ENCODE assay signal across 14 cellular contexts in the genomic region with DNA sequence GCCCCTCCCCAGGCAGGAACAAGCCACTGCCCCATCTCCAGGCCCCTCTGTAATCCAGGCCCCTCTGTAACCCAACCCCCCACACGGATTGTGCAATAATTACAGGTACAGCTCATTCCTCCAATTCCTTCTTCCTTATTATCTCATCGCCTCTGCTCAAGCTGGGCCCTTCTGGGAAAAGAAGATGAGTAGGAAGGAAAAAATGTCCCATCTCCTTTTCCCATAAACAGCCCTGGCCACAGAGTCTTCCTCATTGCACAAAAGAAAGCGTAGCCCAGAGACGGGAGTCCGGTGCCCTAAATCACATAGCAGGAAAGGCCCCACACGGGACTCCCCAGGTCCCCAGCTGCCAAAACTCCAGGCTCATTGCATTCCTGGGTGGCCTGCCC. TPM values are rescaled to one million over a fixed set of nuclear protein-coding genes. Genes with fewer than 3 reads are reported as not detected.
DNase-seq lines count a peak whose midpoint lies in the region; ATAC-seq, FAIRE-seq and TF ChIP-seq lines count a peak whose summit lies in the region.
"Had no signal": no experiment of that assay in that cellular context is flagged by ENCODE, and none has a peak within 500 bp of the region (broad histone marks: within the 10 kb centered on the region; RNA-seq: fewer than 3 reads in every experiment).

No MANE protein-coding gene starts in this region.

- no peaks in the 10 kb centered on the region for H3K79me2 ChIP-seq in H1 (ENCODE audit: control insufficient read depth in 1 of 2, insufficient read depth in 2 of 2, low read length in 2 of 2)

- peaks cover 8% of the 10 kb centered on the region for H3K4me1 Mint-ChIP-seq in mesothelial cell of epicardium
- H3K4me1 Mint-ChIP-seq in activated CD4-positive, alpha-beta T cell treated with anti-CD3 and anti-CD28 coated beads, Interleukin-2, amount 10 ng/mL, durations not matched to agents 7 days and 5 days = peaks cover 21% of the 10 kb centered on the region

- no peak overlapping the region for H4K5ac ChIP-seq in H1 (ENCODE audit: insufficient read length, low read depth, low read length)

- no peaks in the 10 kb centered on the region for H3K27me3 Mint-ChIP-seq in mesothelial cell of epicardium (ENCODE audit: low read depth)
- no peaks in the 10 kb centered on the region for H3K27me3 Mint-ChIP-seq in activated CD4-positive, alpha-beta T cell treated with anti-CD3 and anti-CD28 coated beads, Interleukin-2, amount 10 ng/mL, durations not matched to agents 7 days and 5 days
- H3K27me3 Mint-ChIP-seq: CD4-positive, alpha-beta memory T cell had no signal

- H2BK120ac ChIP-seq in H1 (replicated peaks; ENCODE audit: low read depth, low read length) = no peak overlapping the region

- no peaks in the 10 kb centered on the region for H3K79me1 ChIP-seq in H1 (ENCODE audit: low read depth, low read length)

- H3K4me3 ChIP-seq in AG10803 (ENCODE audit: low read length) = no peak overlapping the region
- H3K4me3 ChIP-seq in H1 (ENCODE audit: extremely low read depth in 1 of 4, insufficient read depth in 2 of 4, low read depth in 3 of 4, low read length in 4 of 4) = no peak overlapping the region
- H3K4me3 ChIP-seq: dorsolateral prefrontal cortex, lung, stomach had no signal

- H3K23me2 ChIP-seq in H1 (ENCODE audit: low read depth, low read length) = no peaks in the 10 kb centered on the region; the same call in 1 of the 2 replicates

- peaks cover 3 to 9% (median 8%) of the 10 kb centered on the region in 4 experiments for H3K4me1 ChIP-seq in H1 (replicated peaks in 1 of 4; ENCODE audit: control insufficient read depth in 3 of 4, insufficient read depth in 4 of 4, low read length in 3 of 4)

- H2BK15ac ChIP-seq in H1 (ENCODE audit: low read length) = peak overlapping the region; percentile 16; the same call in 1 of the 2 replicates

- TF ChIP-seq RAD21 in H1 (IDR thresholded peaks at IDR 0.05 in 1 of 2, conservative IDR thresholded peaks at IDR 0.05 in 1 of 2; ENCODE audit: low read depth in 2 of 2, low read length in 2 of 2) = no peak

- FAIRE-seq in H1 (lab: Jason Lieb, UNC) = no peak

- H3K56ac ChIP-seq in H1 (replicated peaks; ENCODE audit: insufficient read length, low read depth, low read length) = no peak overlapping the region

- no peak overlapping the region for H3K27ac ChIP-seq in H1 (ENCODE audit: low read depth, low read length)
- H3K27ac ChIP-seq: dorsolateral prefrontal cortex had no signal

- H3K9me3 Mint-ChIP-seq in mesothelial cell of epicardium = no peaks in the 10 kb centered on the region
- no peaks in the 10 kb centered on the region for H3K9me3 Mint-ChIP-seq in activated CD4-positive, alpha-beta T cell treated with anti-CD3 and anti-CD28 coated beads, Interleukin-2, amount 10 ng/mL, durations not matched to agents 7 days and 5 days

- H2BK20ac ChIP-seq in H1 (ENCODE audit: low read length) = peak overlapping the region; percentile 32; the same call in 1 of the 2 replicates

- H2BK5ac ChIP-seq in H1 (ENCODE audit: low read depth, low read length) = peak overlapping the region; percentile 68; the same call in 1 of the 2 replicates

- H3K27ac Mint-ChIP-seq in mesothelial cell of epicardium = peak overlapping the region; percentile 80
- no peak overlapping the region for H3K27ac Mint-ChIP-seq in activated CD4-positive, alpha-beta T cell treated with anti-CD3 and anti-CD28 coated beads, Interleukin-2, amount 10 ng/mL, durations not matched to agents 7 days and 5 days
- H3K27ac Mint-ChIP-seq: CD4-positive, alpha-beta memory T cell had no signal

- no peaks in the 10 kb centered on the region for H3K9me3 ChIP-seq in H1 (ENCODE audit: insufficient read depth in 2 of 2, low read depth in 1 of 2, low read length in 1 of 2)
- H3K9me3 ChIP-seq: stomach had no signal

- H2AFZ ChIP-seq in H1 (ENCODE audit: low read length) = no peak overlapping the region

- DNase-seq in AG10803 (ENCODE audit: low read depth) (peak; percentile 90), NCI-H226 (peak; percentile 87), H1 (ENCODE audit: low read depth in 1 of 2, low spot score in 2 of 2) (no peak), mesothelial cell of epicardium (ENCODE audit: low spot score in 2 of 2, unreplicated experiment in 2 of 2) (no peak), ecto neural progenitor cell (ENCODE audit: low spot score) (no peak)
- no peak for DNase-seq in activated CD4-positive, alpha-beta T cell treated with anti-CD3 and anti-CD28 coated beads, Interleukin-2, amount 10 ng/mL, durations not matched to agents 7 days and 5 days
- DNase-seq: CD4-positive, alpha-beta memory T cell; dorsolateral prefrontal cortex; Karpas-422; NCI-H510A; stomach had no signal

- H4K8ac ChIP-seq in H1 (ENCODE audit: extremely low read depth, insufficient read depth, low read length) = no peak overlapping the region

- H3K27me3 ChIP-seq in H1 (replicated peaks in 1 of 4; ENCODE audit: control insufficient read depth in 3 of 4, extremely low read depth in 1 of 4, insufficient read depth in 3 of 4, low read length in 3 of 4) = no peaks in the 10 kb centered on the region
- H3K27me3 ChIP-seq: dorsolateral prefrontal cortex had no signal

- H2BK12ac ChIP-seq in H1 (ENCODE audit: low read depth, low read length) = no peak overlapping the region

- TF ChIP-seq EP300 in H1 (IDR thresholded peaks at IDR 0.05; ENCODE audit: borderline replicate concordance in 1 of 2, low read depth in 2 of 2, low read length in 2 of 2) = no peak

- H3K36me3 ChIP-seq in H1 (ENCODE audit: control insufficient read depth in 2 of 4, insufficient read depth in 4 of 4, low read length in 3 of 4) = no peaks in the 10 kb centered on the region
- H3K36me3 ChIP-seq: stomach had no signal

- peak overlapping the region; percentile 95 for H4K91ac ChIP-seq in H1 (replicated peaks; ENCODE audit: insufficient read length, low read length)

- no peaks in the 10 kb centered on the region for H3K36me3 Mint-ChIP-seq in mesothelial cell of epicardium
- no peaks in the 10 kb centered on the region for H3K36me3 Mint-ChIP-seq in activated CD4-positive, alpha-beta T cell treated with anti-CD3 and anti-CD28 coated beads, Interleukin-2, amount 10 ng/mL, durations not matched to agents 7 days and 5 days (ENCODE audit: low read depth)
- H3K36me3 Mint-ChIP-seq: CD4-positive, alpha-beta memory T cell had no signal

- H3K4ac ChIP-seq in H1 (replicated peaks; ENCODE audit: insufficient read length, low read depth, low read length) = no peak overlapping the region

- no peaks in the 10 kb centered on the region for H4K20me1 ChIP-seq in H1 (replicated peaks in 1 of 2; ENCODE audit: control insufficient read depth in 1 of 2, insufficient read depth in 2 of 2, low read length in 2 of 2)

- no peak overlapping the region; the same call in 1 of the 2 replicates for H3K18ac ChIP-seq in H1 (ENCODE audit: extremely low read depth, low read length)

- no peak overlapping the region for H3K9ac ChIP-seq in H1 (replicated peaks in 1 of 4; ENCODE audit: extremely low read depth in 1 of 4, low read depth in 3 of 4, low read length in 3 of 4)

- no peak overlapping the region for H2AK5ac ChIP-seq in H1 (ENCODE audit: low read depth, low read length)

- CTCF ChIA-PET in H1 (lab: Charles Lee; ENCODE audit: partially characterized antibody) = interaction anchor here (0.6 to 7.2 kb wide), 10 partner anchors 8 to 391 kb away, joined by 3 to 52 read pairs (median 4); a partner anchor contains a TSS
- CTCF ChIA-PET in activated CD4-positive, alpha-beta T cell treated with anti-CD3 and anti-CD28 coated beads, Interleukin-2, amount 10 ng/mL, durations not matched to agents 7 days and 5 days (lab: Charles Lee) = interaction anchor here (0.9 to 3.6 kb wide), 3 partner anchors 9 to 12 kb away, joined by 3 to 17 read pairs (median 7); a partner anchor contains a TSS

- no peak overlapping the region for H3K4me3 Mint-ChIP-seq in mesothelial cell of epicardium
- H3K4me3 Mint-ChIP-seq in activated CD4-positive, alpha-beta T cell treated with anti-CD3 and anti-CD28 coated beads, Interleukin-2, amount 10 ng/mL, durations not matched to agents 7 days and 5 days = no peak overlapping the region
- H3K4me3 Mint-ChIP-seq: CD4-positive, alpha-beta memory T cell had no signal

- ATAC-seq in GM19023 (IDR thresholded peaks at IDR 0.05; ENCODE audit: unreplicated experiment) (no peak), HG03354 (IDR thresholded peaks at IDR 0.05; ENCODE audit: poor library complexity, severe bottlenecking, unreplicated experiment) (no peak)

- POLR2A ChIA-PET in H1 (lab: Charles Lee; ENCODE audit: partially characterized antibody) = interaction anchor here (0.8 to 29.1 kb wide), 2 partner anchors 20 to 28 kb away, joined by 4 to 456 read pairs; a partner anchor contains a TSS
- POLR2A ChIA-PET in activated CD4-positive, alpha-beta T cell treated with anti-CD3 and anti-CD28 coated beads, Interleukin-2, amount 10 ng/mL, durations not matched to agents 7 days and 5 days (lab: Charles Lee) = no interaction called here

- no peak overlapping the region for H3K23ac ChIP-seq in H1 (ENCODE audit: insufficient read length)

- 0 out of 4 replicates have a peak overlapping the region, but pooled peaks of 1 of the 2 experiments have one; percentile 11 for H3K4me2 ChIP-seq in H1 (ENCODE audit: insufficient read depth in 1 of 2, low read depth in 2 of 2, low read length in 2 of 2)

- no peak for TF ChIP-seq CTCF in AG10803 (conservative IDR thresholded peaks at IDR 0.05; ENCODE audit: low read length)
- no peak for TF ChIP-seq CTCF in H1 (IDR thresholded peaks at IDR 0.05; ENCODE audit: control extremely low read depth in 1 of 3, insufficient read depth in 1 of 3, low read depth in 1 of 3, low read length in 3 of 3)
- TF ChIP-seq CTCF in mesothelial cell of epicardium (IDR thresholded peaks at IDR 0.05; ENCODE audit: unreplicated experiment) = no peak

- no peak overlapping the region for H3K14ac ChIP-seq in H1 (ENCODE audit: insufficient read length)

- TF ChIP-seq POLR2A in H1 (IDR thresholded peaks at IDR 0.05; ENCODE audit: control extremely low read depth in 1 of 2, low read depth in 2 of 2, low read length in 2 of 2) = no peak

- 74% methylated on average over 6 of the region's 6 CpGs; no CpG with 5 or more reads in 1 of the 2 experiments for WGBS in H1 (ENCODE audit: extremely low coverage in 1 of 2, insufficient coverage in 1 of 2, insufficient read length in 1 of 2, insufficient replicate concordance in 2 of 2, low coverage in 1 of 2, low lambda C conversion rate in 2 of 2, missing lambda C conversion rate in 1 of 2), 2 experiments

RNA-seq across cellular contexts. Expression of a gene that starts 3.6 kb away (rescaled TPM):
- not detected in 2 replicates for total RNA-seq in H1 (2021; fragmentation: NEBNext Ultra II Directional; extraction: Animal tissue kit (Norgen Biotek cat#: 25700))
- not detected in 2 replicates for polyA plus RNA-seq in H1 (2011; rRNA removed)
- not detected for polyA plus RNA-seq in H1 (2011; cell fraction: cytosol; rRNA removed)
- polyA plus RNA-seq in H1 (2011; cell fraction: nucleus; rRNA removed) = not detected
- not detected in 4 replicates for polyA plus RNA-seq in H1 (2012, experiment 1 of 2)
- polyA plus RNA-seq in H1 (2012, experiment 2 of 2) = not detected
- polyA plus RNA-seq in H1 (2013, experiment 1 of 2) = not detected
- polyA plus RNA-seq in H1 (2013, experiment 2 of 2) = not detected
- not detected in 2 replicates for polyA minus RNA-seq in H1 (2011; rRNA and poly(A)+ RNA removed)
- polyA minus RNA-seq in H1 (2011; cell fraction: cytosol; rRNA and poly(A)+ RNA removed) = not detected
- not detected for polyA minus RNA-seq in H1 (2011; cell fraction: nucleus; rRNA and poly(A)+ RNA removed)
- total RNA-seq in mesothelial cell of epicardium = not detected in 3 replicates
- total RNA-seq in activated CD4-positive, alpha-beta T cell treated with anti-CD3 and anti-CD28 coated beads, Interleukin-2, amount 10 ng/mL, durations not matched to agents 7 days and 5 days = not detected
- total RNA-seq: CD4-positive, alpha-beta memory T cell; lung; stomach had no signal
- polyA plus RNA-seq: CD4-positive, alpha-beta memory T cell; lung; stomach had no signal

RNA-seq across cellular contexts. Expression of a gene that starts 9.7 kb away (rescaled TPM):
- total RNA-seq in H1 (2021; fragmentation: NEBNext Ultra II Directional; extraction: Animal tissue kit (Norgen Biotek cat#: 25700)) = 300 and 326 TPM in 2 replicates
- 292 and 364 TPM in 2 replicates for polyA plus RNA-seq in H1 (2011; rRNA removed)
- 283 TPM for polyA plus RNA-seq in H1 (2011; cell fraction: cytosol; rRNA removed)
- 318 TPM for polyA plus RNA-seq in H1 (2011; cell fraction: nucleus; rRNA removed)
- polyA plus RNA-seq in H1 (2012, experiment 1 of 2) = 259 to 418 TPM (median 380 TPM) in 4 replicates
- 407 TPM for polyA plus RNA-seq in H1 (2012, experiment 2 of 2)
- 117 TPM for polyA plus RNA-seq in H1 (2013, experiment 1 of 2)
- polyA plus RNA-seq in H1 (2013, experiment 2 of 2) = 115 TPM
- 252 and 270 TPM in 2 replicates for polyA minus RNA-seq in H1 (2011; rRNA and poly(A)+ RNA removed)
- polyA minus RNA-seq in H1 (2011; cell fraction: cytosol; rRNA and poly(A)+ RNA removed) = 191 TPM
- polyA minus RNA-seq in H1 (2011; cell fraction: nucleus; rRNA and poly(A)+ RNA removed) = 137 TPM
- 78.6 to 84.2 TPM (median 80.3 TPM) in 3 replicates for total RNA-seq in mesothelial cell of epicardium
- total RNA-seq in activated CD4-positive, alpha-beta T cell treated with anti-CD3 and anti-CD28 coated beads, Interleukin-2, amount 10 ng/mL, durations not matched to agents 7 days and 5 days = 100 to 1,000 TPM; 172 to 189 TPM

Comparison
In these comparisons a context has a peak if more than half of its experiments do, and no peak if none do; other contexts are left out.
1. DNase-seq: peak in AG10803 (single experiment) and NCI-H226 (single experiment); none in H1 (0 of 2), mesothelial cell of epicardium (0 of 2), activated CD4-positive, alpha-beta T cell treated with anti-CD3 and anti-CD28 coated beads, Interleukin-2, amount 10 ng/mL, durations not matched to agents 7 days and 5 days (single experiment) and ecto neural progenitor cell (single experiment).